In the genomic region with DNA sequence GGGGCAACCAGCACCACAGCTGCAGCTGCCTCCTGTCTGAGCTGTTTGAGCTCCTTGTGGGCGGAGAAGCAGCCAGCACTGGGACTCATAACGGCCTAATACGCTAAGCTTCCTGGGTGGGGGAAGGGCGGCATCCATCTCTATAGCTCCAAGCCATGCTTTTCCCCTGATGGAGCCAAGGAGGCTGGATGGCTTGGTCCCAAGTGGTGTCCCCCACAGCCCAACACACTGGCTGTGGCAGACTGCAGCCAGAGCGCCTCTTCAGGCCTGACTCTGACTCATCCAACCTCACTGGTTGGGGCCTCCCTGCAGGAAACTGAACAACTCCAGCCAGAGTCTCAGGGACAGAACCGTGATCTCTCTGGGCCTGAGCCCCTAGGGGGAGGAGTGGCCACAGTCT, we compare ENCODE assay signal across 19 cellular contexts.
DNase-seq lines count a peak whose midpoint lies in the region; ATAC-seq and TF ChIP-seq lines count a peak whose summit lies in the region.
"Had no signal": no experiment of that assay in that cellular context is flagged by ENCODE, and none has a peak within 500 bp of the region (broad histone marks: within the 10 kb centered on the region; RNA-seq: fewer than 3 reads in every experiment).

No MANE protein-coding gene starts in this region.

- no peak for ATAC-seq in HG03097 (IDR thresholded peaks at IDR 0.05; ENCODE audit: low FRiP score, unreplicated experiment)
- ATAC-seq: activated T-cell treated with anti-CD3 and anti-CD28 coated beads, Interleukin-2, amount 50 U/mL, for 4 hours; gastrocnemius medialis had no signal

- DNase-seq in Daoy (ENCODE audit: low read depth), result peak; percentile 39
- DNase-seq in M059J (ENCODE audit: low read depth), result peak; percentile 86
- DNase-seq in astrocyte of the spinal cord (ENCODE audit: low read depth, low spot score), result peak; percentile 67
- DNase-seq in kidney tubule cell (ENCODE audit: low spot score), result peak; percentile 13
- DNase-seq in posterior vena cava (ENCODE audit: low spot score), result no peak
- no peak for DNase-seq in NCI-H1048 (lab: John Stamatoyannopoulos, UW)
- no peak for DNase-seq in NCI-H1930 (lab: John Stamatoyannopoulos, UW)
- DNase-seq: activated CD4-positive, alpha-beta T cell treated with anti-CD3 and anti-CD28 coated beads, Interleukin-2, amount 50 U/mL, for 4 hours; activated T-cell treated with anti-CD3 and anti-CD28 coated beads, Interleukin-2, amount 50 U/mL, for 4 hours; DMS79 treated with DMSO at 0.1 percent for 48 hours; gastrocnemius medialis; GOT3; immature natural killer cell; NCI-H1105; NK-92 treated with Interleukin-12 subunit alpha and Interleukin-12 subunit beta, amount 100 ng/mL, for 24 hours; right lobe of liver; SHP77 had no signal

- in situ Hi-C loops in astrocyte of the spinal cord (cut with HindIII; ENCODE audit: low sequenced_read_pairs), result no loop called here

- H3K4me3 ChIP-seq in astrocyte of the spinal cord (ENCODE audit: low read depth, low read length), result no peak overlapping the region
- H3K4me3 ChIP-seq: BLaER1, gastrocnemius medialis, right lobe of liver had no signal

- TF ChIP-seq CTCF in astrocyte of the spinal cord (IDR thresholded peaks at IDR 0.05; ENCODE audit: low read depth, low read length), result no peak

- intact Hi-C loops in posterior vena cava (cut with DNase I), result no loop called here

Comparison
In these comparisons a context has a peak if more than half of its experiments do, and no peak if none do; other contexts are left out.
1. DNase-seq: peak in Daoy (single experiment), M059J (single experiment), astrocyte of the spinal cord (single experiment) and kidney tubule cell (single experiment); none in posterior vena cava (single experiment), NCI-H1048 (single experiment) and NCI-H1930 (0 of 2).